Comparison of ENCODE assay signal across 28 cellular contexts in the genomic region with DNA sequence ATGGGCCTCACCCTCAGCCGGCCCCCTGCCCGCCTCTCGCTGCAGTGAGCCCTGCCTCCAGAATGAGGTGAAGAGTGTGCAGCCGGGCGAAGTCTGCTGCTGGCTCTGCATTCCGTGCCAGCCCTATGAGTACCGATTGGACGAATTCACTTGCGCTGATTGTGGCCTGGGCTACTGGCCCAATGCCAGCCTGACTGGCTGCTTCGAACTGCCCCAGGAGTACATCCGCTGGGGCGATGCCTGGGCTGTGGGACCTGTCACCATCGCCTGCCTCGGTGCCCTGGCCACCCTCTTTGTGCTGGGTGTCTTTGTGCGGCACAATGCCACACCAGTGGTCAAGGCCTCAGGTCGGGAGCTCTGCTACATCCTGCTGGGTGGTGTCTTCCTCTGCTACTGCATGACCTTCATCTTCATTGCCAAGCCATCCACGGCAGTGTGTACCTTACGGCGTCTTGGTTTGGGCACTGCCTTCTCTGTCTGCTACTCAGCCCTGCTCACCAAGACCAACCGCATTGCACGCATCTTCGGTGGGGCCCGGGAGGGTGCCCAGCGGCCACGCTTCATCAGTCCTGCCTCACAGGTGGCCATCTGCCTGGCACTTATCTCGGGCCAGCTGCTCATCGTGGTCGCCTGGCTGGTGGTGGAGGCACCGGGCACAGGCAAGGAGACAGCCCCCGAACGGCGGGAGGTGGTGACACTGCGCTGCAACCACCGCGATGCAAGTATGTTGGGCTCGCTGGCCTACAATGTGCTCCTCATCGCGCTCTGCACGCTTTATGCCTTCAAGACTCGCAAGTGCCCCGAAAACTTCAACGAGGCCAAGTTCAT. TPM values are rescaled to one million over a fixed set of nuclear protein-coding genes. Genes with fewer than 3 reads are reported as not detected.
DNase-seq lines count a peak whose midpoint lies in the region; ATAC-seq, FAIRE-seq and TF ChIP-seq lines count a peak whose summit lies in the region.
"Had no signal": no experiment of that assay in that cellular context is flagged by ENCODE, and none has a peak within 500 bp of the region (broad histone marks: within the 10 kb centered on the region; RNA-seq: fewer than 3 reads in every experiment).

No MANE protein-coding gene starts in this region.

- H3K4me1 ChIP-seq in K562 (replicated peaks in 1 of 2; ENCODE audit: control insufficient read depth in 2 of 2, insufficient read depth in 2 of 2, low read length in 2 of 2) (no peaks in the 10 kb centered on the region; a peak in 1 of 5 replicates), mucosa of descending colon (ENCODE audit: low read depth) (no peaks in the 10 kb centered on the region), lower lobe of right lung (no peaks in the 10 kb centered on the region)
- H3K4me1 ChIP-seq: esophagus squamous epithelium, left lung, neural progenitor cell, tibial nerve had no signal

- peak; percentile 65 to 81 for DNase-seq in NCI-H524 (lab: John Stamatoyannopoulos, UW)
- DNase-seq in NCI-H524 treated with DMSO at 0.1 percent for 48 hours (lab: John Stamatoyannopoulos, UW): no peak
- peak; percentile 5 for DNase-seq in D721Med (ENCODE audit: insufficient read length, low spot score)
- DNase-seq in K562 (ENCODE audit: extremely low read depth in 1 of 4, low spot score in 3 of 4): no peak
- DNase-seq in mesenteric fat pad (ENCODE audit: low spot score): peak; percentile 88
- DNase-seq in NCI-H2029 treated with DMSO at 0.1 percent for 48 hours (lab: John Stamatoyannopoulos, UW): no peak
- DNase-seq in mucosa of descending colon: no peak
- DNase-seq in lower lobe of right lung: no peak
- DNase-seq: activated CD8-positive, alpha-beta T cell treated with anti-CD3 and anti-CD28 coated beads, Interleukin-2, amount 10 ng/mL, durations not matched to agents 7 days and 5 days; activated T-cell treated with anti-CD3 and anti-CD28 coated beads, Interleukin-2, amount 50 U/mL, for 72 hours; effector CD4-positive, alpha-beta T cell; esophagus squamous epithelium; IMR-90; left lung; NCI-H1436 treated with DMSO at 0.1 percent for 48 hours; NCI-H748 treated with DMSO at 0.1 percent for 48 hours; SJCRH30; small intestine; stimulated activated CD4-positive, alpha-beta T cell treated with anti-CD3 and anti-CD28 coated beads, Interleukin-4, amount 100 ng/mL, for 1 hour had no signal

- H3K9me1 ChIP-seq in K562 (ENCODE audit: control insufficient read depth, insufficient read depth, low read length): no peaks in the 10 kb centered on the region

- POLR2A ChIA-PET in K562 (lab: Yijun Ruan, JAX): interaction anchor here (0.7 to 1.2 kb wide), 2 partner anchors 15 to 118 kb away, joined by 3 to 4 read pairs; no protein-coding TSS in a partner anchor

- TF ChIP-seq RAD21 in K562 (CRISPR knock-in tag; conservative IDR thresholded peaks at IDR 0.05 in 1 of 2, IDR thresholded peaks at IDR 0.05 in 1 of 2): no peak

- no peak for TF ChIP-seq CTCF in D721Med (IDR thresholded peaks at IDR 0.05; ENCODE audit: insufficient read depth, missing control alignments)
- TF ChIP-seq CTCF in K562 (IDR thresholded peaks at IDR 0.05 in 2 of 3, conservative IDR thresholded peaks at IDR 0.05 in 1 of 3; ENCODE audit: insufficient read depth in 2 of 3, low read depth in 1 of 3, low read length in 3 of 3): no peak
- no peak for TF ChIP-seq CTCF in mucosa of descending colon (IDR thresholded peaks at IDR 0.05)
- no peak for TF ChIP-seq CTCF in lower lobe of right lung (IDR thresholded peaks at IDR 0.05)

- H3K27me3 ChIP-seq in K562 (ENCODE audit: control insufficient read depth in 2 of 2, insufficient read depth in 2 of 2, low read length in 2 of 2): peaks cover 0 to 62% of the 10 kb centered on the region in 2 experiments; a peak in 4 of 5 replicates
- H3K27me3 ChIP-seq in lower lobe of right lung (ENCODE audit: low read depth): no peaks in the 10 kb centered on the region
- H3K27me3 ChIP-seq: left lung, neural progenitor cell, SJCRH30, tibial nerve had no signal

- no peak overlapping the region for H3K4me2 ChIP-seq in K562 (ENCODE audit: insufficient read depth, low read length)
- H3K4me2 ChIP-seq: neural progenitor cell had no signal

- ATAC-seq in K562 (no peak), mucosa of descending colon (no peak), lower lobe of right lung (no peak)
- ATAC-seq: activated CD8-positive, alpha-beta T cell treated with anti-CD3 and anti-CD28 coated beads, Interleukin-2, amount 10 ng/mL, durations not matched to agents 7 days and 5 days; activated T-cell treated with anti-CD3 and anti-CD28 coated beads, Interleukin-2, amount 50 U/mL, for 72 hours; left lung had no signal

- no peak overlapping the region for H2AFZ ChIP-seq in K562 (ENCODE audit: low read depth, low read length)
- H2AFZ ChIP-seq: neural progenitor cell had no signal

- H3K27ac ChIP-seq in K562 (ENCODE audit: extremely low read depth, low read depth, low read length) (no peak overlapping the region), lower lobe of right lung (no peak overlapping the region)
- H3K27ac ChIP-seq: 22Rv1, esophagus squamous epithelium, left lung, neural progenitor cell, SJCRH30, tibial nerve, VCaP had no signal

- intact Hi-C loops in K562 (cut with micrococcal nuclease): loop anchor here (5.0 kb wide), 1 partner anchor 87 kb away; no protein-coding TSS in a partner anchor
- intact Hi-C loops in mucosa of descending colon (cut with DNase I, micrococcal nuclease): no loop called here
- intact Hi-C loops in lower lobe of right lung (cut with DNase I): no loop called here

- no peak for FAIRE-seq in D721Med (lab: Jason Lieb, UNC)
- FAIRE-seq in K562 (lab: Jason Lieb, UNC): no peak
- FAIRE-seq: astrocyte, GM18507, small intestine had no signal

- H3K9me3 ChIP-seq in K562 (replicated peaks; ENCODE audit: control insufficient read depth, insufficient read depth, low read depth, low read length) (no peaks in the 10 kb centered on the region), mucosa of descending colon (no peaks in the 10 kb centered on the region), lower lobe of right lung (no peaks in the 10 kb centered on the region)
- H3K9me3 ChIP-seq: esophagus squamous epithelium, left lung, SJCRH30, tibial nerve had no signal

- 13% methylated on average over 36 of the region's 42 CpGs for WGBS in K562 (ENCODE audit: insufficient coverage, low coverage, missing lambda C conversion rate)

- CTCF ChIA-PET in K562 (lab: Yijun Ruan, JAX; ENCODE audit: low intra/inter-chr PET ratio): no interaction called here

- no peak for TF ChIP-seq POLR2A in K562 (conservative IDR thresholded peaks at IDR 0.05)

- no peaks in the 10 kb centered on the region for H4K20me1 ChIP-seq in K562 (replicated peaks; ENCODE audit: control insufficient read depth, insufficient read depth, low read length)

- no peaks in the 10 kb centered on the region for H3K79me2 ChIP-seq in K562 (ENCODE audit: control insufficient read depth, insufficient read depth, low read length)

- no TSS peak for BruUV-seq in K562 (replicated peaks; lab: Mats Ljungman, UMichigan)

- TF ChIP-seq EP300 in K562 (IDR thresholded peaks at IDR 0.05; ENCODE audit: low read length): no peak

- H3K4me3 ChIP-seq in K562 (no peak overlapping the region), mucosa of descending colon (no peak overlapping the region), lower lobe of right lung (no peak overlapping the region)
- H3K4me3 ChIP-seq: esophagus squamous epithelium, left lung, neural progenitor cell, SJCRH30, tibial nerve had no signal

- in situ Hi-C loops in K562 (cut with MboI): no loop called here

- no peak overlapping the region for H3K9ac ChIP-seq in K562 (ENCODE audit: insufficient read depth in 1 of 2, low read depth in 2 of 2, low read length in 2 of 2)
- H3K9ac ChIP-seq: neural progenitor cell had no signal

- no peaks in the 10 kb centered on the region for H3K36me3 ChIP-seq in K562 (ENCODE audit: control insufficient read depth, insufficient read depth, low read length)
- no peaks in the 10 kb centered on the region for H3K36me3 ChIP-seq in mucosa of descending colon (ENCODE audit: low read depth)
- H3K36me3 ChIP-seq in lower lobe of right lung: no peaks in the 10 kb centered on the region
- H3K36me3 ChIP-seq: esophagus squamous epithelium, left lung, neural progenitor cell, SJCRH30 had no signal

RNA-seq across cellular contexts. Expression of a gene that starts 8.6 kb away (rescaled TPM):
- total RNA-seq in K562 (2011; cell fraction: chromatin; rRNA removed; ENCODE audit: low replicate concordance): 0.14 TPM in 1 of 2 replicates, not detected in the other
- total RNA-seq in K562 (2011; cell fraction: nucleolus; rRNA removed): 0.33 TPM in 1 of 2 replicates, not detected in the other
- 0.07 and 0.15 TPM in 2 replicates for total RNA-seq in K562 (2011; cell fraction: nucleoplasm; rRNA removed)
- total RNA-seq in K562 (2014; rRNA removed): not detected in 2 replicates
- not detected in 2 replicates for total RNA-seq in K562 (2014; rRNA removed; fragmentation: Illumina TruSeq; extraction: Trizol)
- not detected in 2 replicates for total RNA-seq in K562 (2015; rRNA removed; fragmentation: Illumina TruSeq; extraction: Trizol)
- not detected in 2 replicates for total RNA-seq in K562 (2021)
- not detected in 2 replicates for polyA plus RNA-seq in K562 (2011; rRNA removed)
- not detected in 2 replicates for polyA plus RNA-seq in K562 (2011; cell fraction: cytosol; rRNA removed)
- polyA plus RNA-seq in K562 (2011; cell fraction: nucleus; rRNA removed): not detected in 2 replicates
- not detected in 2 replicates for polyA plus RNA-seq in K562 (2012)
- polyA plus RNA-seq in K562 (2014; fragmentation: Illumina TruSeq; extraction: Trizol): not detected in 2 replicates
- not detected for polyA plus RNA-seq in K562 (2014; fragmentation: Nextera tagmentation; extraction: Ambion mirVana)
- polyA plus RNA-seq in K562 (2014; rRNA removed): not detected in 2 replicates
- polyA minus RNA-seq in K562 (2011; rRNA and poly(A)+ RNA removed): not detected in 2 replicates
- polyA minus RNA-seq in K562 (2011; cell fraction: cytosol; rRNA and poly(A)+ RNA removed): not detected in 2 replicates
- 0.13 TPM in 1 of 2 replicates, not detected in the other for polyA minus RNA-seq in K562 (2011; cell fraction: nucleus; rRNA and poly(A)+ RNA removed)
- 0.22 TPM for total RNA-seq in mesenteric fat pad
- total RNA-seq in mucosa of descending colon: under 1 TPM; 0.14 to 0.61 (median 0.22) TPM
- 0.15 TPM for total RNA-seq in lower lobe of right lung
- total RNA-seq: Daoy, M059J, pulmonary artery endothelial cell had no signal

RNA-seq across cellular contexts. Expression of a gene that starts 44.4 kb away (rescaled TPM):
- 12.5 and 39.2 TPM in 2 replicates for total RNA-seq in K562 (2011; cell fraction: chromatin; rRNA removed; ENCODE audit: low replicate concordance)
- total RNA-seq in K562 (2011; cell fraction: nucleolus; rRNA removed): 61.0 and 67.0 TPM in 2 replicates
- total RNA-seq in K562 (2011; cell fraction: nucleoplasm; rRNA removed): 35.3 and 41.1 TPM in 2 replicates
- total RNA-seq in K562 (2014; rRNA removed) (31.0 and 42.5 TPM in 2 replicates), K562 (2014; rRNA removed; fragmentation: Illumina TruSeq; extraction: Trizol) (19.8 and 25.4 TPM in 2 replicates), K562 (2015; rRNA removed; fragmentation: Illumina TruSeq; extraction: Trizol) (31.3 and 34.7 TPM in 2 replicates), K562 (2021) (29.5 and 32.1 TPM in 2 replicates), mesenteric fat pad (35.4 TPM), mucosa of descending colon (10 to 100 TPM; 53.2 to 73.6 (median 59.1) TPM), lower lobe of right lung (43.5 TPM)
- polyA plus RNA-seq in K562 (2011; rRNA removed) (31.3 and 35.8 TPM in 2 replicates), K562 (2014; fragmentation: Illumina TruSeq; extraction: Trizol) (44.4 and 47.0 TPM in 2 replicates), K562 (2014; fragmentation: Nextera tagmentation; extraction: Ambion mirVana) (10 to 100 TPM in 1 of 2 experiments, 1 to 10 TPM in 1; 4.1 to 20.2 TPM), K562 (2014; rRNA removed) (30.1 and 34.9 TPM in 2 replicates)
- polyA plus RNA-seq in K562 (2011; cell fraction: cytosol; rRNA removed): 83.8 and 104 TPM in 2 replicates
- 35.5 and 49.7 TPM in 2 replicates for polyA plus RNA-seq in K562 (2011; cell fraction: nucleus; rRNA removed)
- 26.9 and 37.0 TPM in 2 replicates for polyA plus RNA-seq in K562 (2012)
- polyA minus RNA-seq in K562 (2011; rRNA and poly(A)+ RNA removed): 35.9 and 38.8 TPM in 2 replicates
- 16.5 and 17.7 TPM in 2 replicates for polyA minus RNA-seq in K562 (2011; cell fraction: cytosol; rRNA and poly(A)+ RNA removed)
- polyA minus RNA-seq in K562 (2011; cell fraction: nucleus; rRNA and poly(A)+ RNA removed): 12.3 and 17.1 TPM in 2 replicates

Comparison
In these comparisons a context has a peak if more than half of its experiments do, and no peak if none do; other contexts are left out.
1. DNase-seq: peak in NCI-H524 (2 of 2), D721Med (single experiment) and mesenteric fat pad (single experiment); none in NCI-H524 treated with DMSO at 0.1 percent for 48 hours (single experiment), K562 (0 of 4), NCI-H2029 treated with DMSO at 0.1 percent for 48 hours (single experiment), mucosa of descending colon (0 of 3) and lower lobe of right lung (single experiment).